In genomic region chr6:12203001-12203400, GRCh38 we compare ENCODE assay signal across 14 cellular contexts.
DNase-seq lines count a peak whose midpoint lies in the region; ATAC-seq, FAIRE-seq and TF ChIP-seq lines count a peak whose summit lies in the region.
"Had no signal": no experiment of that assay in that cellular context is flagged by ENCODE, and none has a peak within 500 bp of the region (broad histone marks: within the 10 kb centered on the region; RNA-seq: fewer than 3 reads in every experiment).

No MANE protein-coding gene starts in this region.

- H3K4me2 ChIP-seq in HepG2 (ENCODE audit: low read depth, low read length) = peak overlapping the region; percentile 33

- TF ChIP-seq RAD21 in HepG2 (CRISPR knock-in tag; IDR thresholded peaks at IDR 0.05) = no peak

- intact Hi-C loops in Right ventricle myocardium superior (cut with DNase I) (no loop called here), HepG2 (cut with micrococcal nuclease; ENCODE audit: unreplicated experiment) (no loop called here)

- H3K27ac ChIP-seq in cardiac muscle cell = peak overlapping the region; percentile 76
- no peak overlapping the region for H3K27ac ChIP-seq in HepG2 (ENCODE audit: extremely low read length, insufficient read depth, low read length)

- peak; percentile 65 to 85 for DNase-seq in cardiac muscle cell (ENCODE audit: low read depth in 1 of 2, low spot score in 1 of 2)
- no peak for DNase-seq in Right ventricle myocardium superior
- peak; percentile 14 for DNase-seq in dermis blood vessel endothelial cell
- DNase-seq in HepG2 (ENCODE audit: low spot score) = peak; percentile 87
- DNase-seq in stimulated activated CD8-positive, alpha-beta memory T cell treated with anti-CD3 and anti-CD28 coated beads, Interleukin-4, amount 100 ng/mL, for 48 hours = no peak
- DNase-seq in cerebellar cortex (ENCODE audit: low spot score) = no peak
- DNase-seq: 8988T; NCI-H2171 treated with DMSO at 0.1 percent for 48 hours; stimulated activated CD4-positive, alpha-beta T cell treated with anti-CD3 and anti-CD28 coated beads, Interleukin-15, amount 100 ng/mL, for 24 hours; tibial artery had no signal

- no peaks in the 10 kb centered on the region for H3K27me3 ChIP-seq in cardiac muscle cell
- no peaks in the 10 kb centered on the region for H3K27me3 ChIP-seq in HepG2 (ENCODE audit: control insufficient read depth in 1 of 2, insufficient read depth in 2 of 2, low read length in 2 of 2)
- H3K27me3 ChIP-seq: tibial artery had no signal

- no peak for TF ChIP-seq POLR2A in HepG2 (IDR thresholded peaks at IDR 0.05; ENCODE audit: insufficient read depth in 1 of 2, low read depth in 2 of 2, low read length in 2 of 2)

- no peaks in the 10 kb centered on the region for H3K9me3 ChIP-seq in cardiac muscle cell (ENCODE audit: low read depth)
- H3K9me3 ChIP-seq in HepG2 (ENCODE audit: low read length) = no peaks in the 10 kb centered on the region
- H3K9me3 ChIP-seq: tibial artery had no signal

- TF ChIP-seq CTCF in cardiac muscle cell (IDR thresholded peaks at IDR 0.05; ENCODE audit: low read depth, low read length) = no peak
- TF ChIP-seq CTCF in HepG2 (CRISPR knock-in tag; IDR thresholded peaks at IDR 0.05) = no peak

- H3K36me3 ChIP-seq in cardiac muscle cell (no peaks in the 10 kb centered on the region), HepG2 (replicated peaks in 1 of 2; ENCODE audit: control insufficient read depth in 1 of 2, insufficient read depth in 2 of 2, low read length in 2 of 2) (no peaks in the 10 kb centered on the region)
- H3K36me3 ChIP-seq: tibial artery had no signal

- in situ Hi-C loops in HepG2 (cut with HindIII; ENCODE audit: extremely low pct_ligation_motif_present, low pct_unique_long_range_greater_than_20kb) = no loop called here

- CTCF ChIA-PET in HepG2 (lab: Yijun Ruan, JAX; ENCODE audit: low intra/inter-chr PET ratio, low total read pairs) = no interaction called here

- no peak for ATAC-seq in Right ventricle myocardium superior (ENCODE audit: poor library complexity)
- peak; percentile 96 for ATAC-seq in HepG2
- no peak for ATAC-seq in GM18861 (IDR thresholded peaks at IDR 0.05; ENCODE audit: unreplicated experiment)
- no peak for ATAC-seq in HG02938 (IDR thresholded peaks at IDR 0.05; ENCODE audit: unreplicated experiment)
- ATAC-seq: activated CD4-positive, CD25-positive, alpha-beta regulatory T cell treated with anti-CD3 and anti-CD28 coated beads, Interleukin-2, amount 50 U/mL, for 24 hours had no signal

- WGBS in HepG2 (ENCODE audit: low lambda C conversion rate) = 0% methylated on average over 6 of the region's 6 CpGs

- H3K4me3 ChIP-seq in cardiac muscle cell (no peak overlapping the region), HepG2 (replicated peaks in 1 of 3; ENCODE audit: insufficient read depth in 1 of 3, low read depth in 2 of 3, low read length in 3 of 3) (no peak overlapping the region)
- H3K4me3 ChIP-seq: lung, tibial artery had no signal

- H4K20me1 ChIP-seq in HepG2 (ENCODE audit: insufficient read depth, low read length) = no peaks in the 10 kb centered on the region

- TF ChIP-seq EP300 in HepG2 (IDR thresholded peaks at IDR 0.05; ENCODE audit: low read depth in 2 of 2, low read length in 2 of 2) (no peak), HepG2 (CRISPR knock-in tag; IDR thresholded peaks at IDR 0.05; ENCODE audit: borderline replicate concordance) (no peak)

- no peak overlapping the region for H3K9ac ChIP-seq in HepG2 (ENCODE audit: insufficient read depth, low read depth, low read length)

- no peaks in the 10 kb centered on the region for H3K79me2 ChIP-seq in HepG2 (ENCODE audit: insufficient read depth, low read length)

- BruUV-seq in HepG2 (replicated peaks; lab: Mats Ljungman, UMichigan) = no TSS peak

- POLR2A ChIA-PET in HepG2 (lab: Yijun Ruan, JAX) = no interaction called here

- FAIRE-seq in HepG2 (lab: Jason Lieb, UNC) = peak; percentile 36

- H3K4me1 ChIP-seq in cardiac muscle cell (ENCODE audit: low read depth) = peaks cover 10% of the 10 kb centered on the region
- H3K4me1 ChIP-seq in HepG2 (ENCODE audit: insufficient read depth, low read length) = peaks cover 13% of the 10 kb centered on the region

- no peak overlapping the region for H2AFZ ChIP-seq in HepG2 (ENCODE audit: low read length)

TF ChIP-seq in HepG2, 621 proteins besides CTCF, POLR2A, EP300 and RAD21:
- no peak for TF ChIP-seq ATF5 (CRISPR knock-in tag; IDR thresholded peaks at IDR 0.05; ENCODE audit: low read depth)
- peak; percentile 88 for TF ChIP-seq SRF (IDR thresholded peaks at IDR 0.05; ENCODE audit: low read depth, low read length)
- no peak for TF ChIP-seq TGIF2 (CRISPR knock-in tag; IDR thresholded peaks at IDR 0.05)
- 0 out of 2 replicates have a peak, but pooled peaks have one; percentile 31 for TF ChIP-seq CREB1 (IDR thresholded peaks at IDR 0.05)
- TF ChIP-seq CREB1 (CRISPR knock-in tag; IDR thresholded peaks at IDR 0.05) = no peak
- TF ChIP-seq TEAD3 (CRISPR knock-in tag; optimal IDR thresholded peaks at IDR 0.05; ENCODE audit: borderline replicate concordance) = peak; percentile 86
- 0 out of 2 replicates have a peak, but pooled peaks have one; percentile 23 for TF ChIP-seq ZNF430 (CRISPR knock-in tag; IDR thresholded peaks at IDR 0.05)

Comparison
In these comparisons a context has a peak if more than half of its experiments do, and no peak if none do; other contexts are left out.
1. DNase-seq: peak in cardiac muscle cell (2 of 2), dermis blood vessel endothelial cell (single experiment) and HepG2 (single experiment); none in Right ventricle myocardium superior (single experiment), stimulated activated CD8-positive, alpha-beta memory T cell treated with anti-CD3 and anti-CD28 coated beads, Interleukin-4, amount 100 ng/mL, for 48 hours (single experiment) and cerebellar cortex (single experiment).